ENCODE assay signal across 7 cellular contexts in genomic region chr9:8611153-8611552, GRCh38.
"Had no signal": no experiment of that assay in that cellular context is flagged by ENCODE, and none has a peak within 500 bp of the region (broad histone marks: within the 10 kb centered on the region; RNA-seq: fewer than 3 reads in every experiment).

No MANE protein-coding gene starts in this region.

- H3K4me2 ChIP-seq: KMS-11 had no signal

- H3K27ac ChIP-seq: HL-60, KMS-11 had no signal

- ATAC-seq: K562 had no signal

- H3K4me3 ChIP-seq: K562 had no signal

- H3K9ac ChIP-seq: KMS-11 had no signal

- DNase-seq: IMR-90, KBM-7, KG1 had no signal

- FAIRE-seq: HTR-8/SVneo, K562 had no signal
